8 cellular contexts compared by ENCODE assay signal in the genomic region with DNA sequence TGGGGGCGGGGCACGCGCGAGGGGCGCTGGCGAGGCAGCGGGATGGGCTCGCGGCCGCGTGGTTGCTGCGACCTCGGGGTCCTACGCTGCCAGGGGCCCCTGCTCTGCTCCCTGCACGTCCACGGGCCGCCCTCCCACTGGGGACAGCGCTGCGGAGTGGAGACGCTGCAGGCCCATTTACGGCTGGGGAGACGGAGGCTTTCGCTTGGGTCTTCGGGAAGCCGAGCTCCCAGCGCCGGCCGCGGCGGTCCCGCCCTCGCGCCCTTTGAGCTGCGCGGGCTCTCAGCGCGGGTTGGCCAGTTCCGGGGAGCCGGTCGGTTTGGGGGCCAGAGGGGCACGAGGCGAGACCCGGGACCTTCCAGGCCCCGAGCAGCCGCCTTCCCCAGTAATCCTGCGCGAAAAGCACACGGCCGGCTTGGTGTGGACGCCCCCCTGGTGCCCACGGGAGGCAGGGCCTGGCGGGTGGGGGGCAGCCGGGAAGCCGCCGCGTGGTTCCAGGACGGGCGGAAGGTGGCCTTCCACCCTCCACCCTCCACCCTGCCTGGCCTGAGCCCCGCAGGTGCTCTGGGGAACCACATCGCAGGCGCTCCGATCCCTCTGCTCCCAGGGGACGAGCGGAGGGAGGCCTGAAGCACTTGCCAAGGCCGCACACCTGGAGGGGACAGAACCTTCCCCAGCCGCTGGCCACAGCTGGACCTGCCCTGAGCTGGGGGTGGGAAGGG. TPM values are rescaled to one million over a fixed set of nuclear protein-coding genes. Genes with fewer than 3 reads are reported as not detected.
DNase-seq lines count a peak whose midpoint lies in the region; FAIRE-seq and TF ChIP-seq lines count a peak whose summit lies in the region.

No MANE protein-coding gene starts in this region.

- peaks cover 4% of the 10 kb centered on the region for H3K36me3 Mint-ChIP-seq in activated naive CD4-positive, alpha-beta T cell treated with anti-CD3 and anti-CD28 coated beads for 36 hours (ENCODE audit: low read depth)
- no peaks in the 10 kb centered on the region for H3K36me3 Mint-ChIP-seq in activated T-helper 1 cell treated with anti-CD3 and anti-CD28 coated beads, Interleukin-12 subunit alpha, Interleukin-12 subunit beta, Interleukin-2, Interleukin-4 antibody, amounts not matched to agents 30 ng/mL and 10 ng/mL and 1 ng/mL, durations not matched to agents 14 hours and 24 hours and 36 hours (ENCODE audit: low read depth)

- 1% methylated on average over 66 of the region's 66 CpGs for WGBS in sigmoid colon, 2 donors

- peaks cover 37% of the 10 kb centered on the region for H3K4me1 Mint-ChIP-seq in activated naive CD4-positive, alpha-beta T cell treated with anti-CD3 and anti-CD28 coated beads for 36 hours (ENCODE audit: low read depth)
- H3K4me1 Mint-ChIP-seq in activated T-helper 1 cell treated with anti-CD3 and anti-CD28 coated beads, Interleukin-12 subunit alpha, Interleukin-12 subunit beta, Interleukin-2, Interleukin-4 antibody, amounts not matched to agents 30 ng/mL and 10 ng/mL and 1 ng/mL, durations not matched to agents 14 hours and 24 hours and 36 hours (ENCODE audit: low read depth), result peaks cover 38% of the 10 kb centered on the region

- no peak overlapping the region for H2AFZ ChIP-seq in Karpas-422 (ENCODE audit: low read length)

- H3K9ac ChIP-seq in Karpas-422 (ENCODE audit: low read length), result peak overlapping the region; percentile 100

- H3K79me2 ChIP-seq in Karpas-422 (ENCODE audit: low read length), result peaks cover 10% of the 10 kb centered on the region

- peak overlapping the region; percentile 96 for H3K4me2 ChIP-seq in Karpas-422 (ENCODE audit: low read depth, low read length, poor library complexity, severe bottlenecking)

- no peak for TF ChIP-seq EP300 in sigmoid colon (IDR thresholded peaks at IDR 0.05)

- H3K4me3 ChIP-seq in Karpas-422 (ENCODE audit: low read length) (peak overlapping the region; percentile 98), right atrium auricular region (peak overlapping the region; percentile 76 to 86), sigmoid colon (peak overlapping the region; percentile 65 to 97 (median 84))

- H3K27ac ChIP-seq in Karpas-422 (ENCODE audit: low read length), result peak overlapping the region; percentile 90
- H3K27ac ChIP-seq in right atrium auricular region, result peak overlapping the region; percentile 81 to 84
- H3K27ac ChIP-seq in sigmoid colon, result peak overlapping the region; percentile 86 to 93 (median 90)

- H3K9me3 ChIP-seq in Karpas-422 (ENCODE audit: low read length) (no peaks in the 10 kb centered on the region), right atrium auricular region (no peaks in the 10 kb centered on the region), sigmoid colon (no peaks in the 10 kb centered on the region)

- no peaks in the 10 kb centered on the region for H3K27me3 Mint-ChIP-seq in activated naive CD4-positive, alpha-beta T cell treated with anti-CD3 and anti-CD28 coated beads for 36 hours (ENCODE audit: low read depth)
- H3K27me3 Mint-ChIP-seq in activated T-helper 1 cell treated with anti-CD3 and anti-CD28 coated beads, Interleukin-12 subunit alpha, Interleukin-12 subunit beta, Interleukin-2, Interleukin-4 antibody, amounts not matched to agents 30 ng/mL and 10 ng/mL and 1 ng/mL, durations not matched to agents 14 hours and 24 hours and 36 hours (ENCODE audit: insufficient read depth), result no peaks in the 10 kb centered on the region

- TF ChIP-seq CTCF in right atrium auricular region (IDR thresholded peaks at IDR 0.05) (no peak), sigmoid colon (IDR thresholded peaks at IDR 0.05) (no peak)

- H3K27me3 ChIP-seq in Karpas-422 (ENCODE audit: low read length) (no peaks in the 10 kb centered on the region), right atrium auricular region (no peaks in the 10 kb centered on the region), sigmoid colon (peaks cover 6 to 25% (median 17%) of the 10 kb centered on the region in 3 donors)

- no peaks in the 10 kb centered on the region for H3K9me2 ChIP-seq in Karpas-422 (replicated peaks; ENCODE audit: insufficient read depth, low read length)

- TF ChIP-seq POLR2A in H54 (IDR thresholded peaks at IDR 0.05; ENCODE audit: low read depth, low read length) (peak; percentile 73), sigmoid colon (IDR thresholded peaks at IDR 0.05) (no peak)

- peak; percentile 38 for DNase-seq in activated naive CD4-positive, alpha-beta T cell treated with anti-CD3 and anti-CD28 coated beads for 36 hours
- DNase-seq in activated naive CD4-positive, alpha-beta T cell treated with anti-CD3 and anti-CD28 coated beads, Interleukin-2, amount 50 U/mL, for 16 hours, result no peak
- peak; percentile 64 for DNase-seq in H54 (ENCODE audit: insufficient read length, low spot score)
- DNase-seq in Karpas-422, result peak; percentile 87
- no peak for DNase-seq in activated T-helper 1 cell treated with anti-CD3 and anti-CD28 coated beads, Interleukin-12 subunit alpha, Interleukin-12 subunit beta, Interleukin-2, Interleukin-4 antibody, amounts not matched to agents 30 ng/mL and 10 ng/mL and 1 ng/mL, durations not matched to agents 14 hours and 24 hours and 36 hours (ENCODE audit: low spot score)
- no peak for DNase-seq in right atrium auricular region (ENCODE audit: low spot score)
- no peak for DNase-seq in sigmoid colon
- no peak for DNase-seq in NCI-H524 treated with DMSO at 0.1 percent for 48 hours (lab: John Stamatoyannopoulos, UW)

- H3K27ac Mint-ChIP-seq in activated naive CD4-positive, alpha-beta T cell treated with anti-CD3 and anti-CD28 coated beads for 36 hours, result no peak overlapping the region
- H3K27ac Mint-ChIP-seq in activated T-helper 1 cell treated with anti-CD3 and anti-CD28 coated beads, Interleukin-12 subunit alpha, Interleukin-12 subunit beta, Interleukin-2, Interleukin-4 antibody, amounts not matched to agents 30 ng/mL and 10 ng/mL and 1 ng/mL, durations not matched to agents 14 hours and 24 hours and 36 hours, result no peak overlapping the region

- peak overlapping the region; percentile 73 for H3K4me3 Mint-ChIP-seq in activated naive CD4-positive, alpha-beta T cell treated with anti-CD3 and anti-CD28 coated beads for 36 hours
- peak overlapping the region; percentile 79 for H3K4me3 Mint-ChIP-seq in activated T-helper 1 cell treated with anti-CD3 and anti-CD28 coated beads, Interleukin-12 subunit alpha, Interleukin-12 subunit beta, Interleukin-2, Interleukin-4 antibody, amounts not matched to agents 30 ng/mL and 10 ng/mL and 1 ng/mL, durations not matched to agents 14 hours and 24 hours and 36 hours

- no peak for FAIRE-seq in H54 (lab: Jason Lieb, UNC)

- H3K9me3 Mint-ChIP-seq in activated naive CD4-positive, alpha-beta T cell treated with anti-CD3 and anti-CD28 coated beads for 36 hours, result no peaks in the 10 kb centered on the region
- no peaks in the 10 kb centered on the region for H3K9me3 Mint-ChIP-seq in activated T-helper 1 cell treated with anti-CD3 and anti-CD28 coated beads, Interleukin-12 subunit alpha, Interleukin-12 subunit beta, Interleukin-2, Interleukin-4 antibody, amounts not matched to agents 30 ng/mL and 10 ng/mL and 1 ng/mL, durations not matched to agents 14 hours and 24 hours and 36 hours

- CTCF ChIA-PET in activated naive CD4-positive, alpha-beta T cell treated with anti-CD3 and anti-CD28 coated beads for 36 hours (lab: Charles Lee), result interaction anchor here (1.0 to 1.4 kb wide), 4 partner anchors 111 to 218 kb away, joined by 4 to 5 read pairs (median 4); partner anchors contain the start of gene FAAP20

- H3K36me3 ChIP-seq in Karpas-422 (ENCODE audit: insufficient read depth, low read length) (no peaks in the 10 kb centered on the region), right atrium auricular region (no peaks in the 10 kb centered on the region), sigmoid colon (peaks cover 3 to 10% (median 6%) of the 10 kb centered on the region in 4 donors)

- peaks cover 3% of the 10 kb centered on the region; the same call in 1 of the 2 replicates for H4K20me1 ChIP-seq in Karpas-422 (ENCODE audit: insufficient read depth, low read depth, low read length)

- intact Hi-C loops in activated naive CD4-positive, alpha-beta T cell treated with anti-CD3 and anti-CD28 coated beads for 36 hours (cut with micrococcal nuclease), result loop anchor here (1.0 to 10.0 kb wide), 5 partner anchors 22 to 392 kb away; partner anchors contain the start of genes MORN1, PRXL2B, RER1 and TTC34
- intact Hi-C loops in activated T-helper 1 cell treated with anti-CD3 and anti-CD28 coated beads, Interleukin-12 subunit alpha, Interleukin-12 subunit beta, Interleukin-2, Interleukin-4 antibody, amounts not matched to agents 30 ng/mL and 10 ng/mL and 1 ng/mL, durations not matched to agents 14 hours and 24 hours and 36 hours (cut with micrococcal nuclease), result loop anchor here (1.0 to 10.0 kb wide), 7 partner anchors 22 to 1382 kb away; partner anchors contain the start of genes LRRC47, MORN1, PANK4 and RER1
- intact Hi-C loops in sigmoid colon (cut with DNase I), result loop anchor here (1.0 to 10.0 kb wide), 9 partner anchors 22 to 1489 kb away; partner anchors contain the start of genes C1orf174, CALML6, CEP104 and DFFB

- peaks cover 39% of the 10 kb centered on the region for H3K4me1 ChIP-seq in Karpas-422 (ENCODE audit: low read length)
- H3K4me1 ChIP-seq in right atrium auricular region, result peaks cover 0 to 32% of the 10 kb centered on the region in 2 donors
- peaks cover 0 to 31% (median 26%) of the 10 kb centered on the region in 4 donors for H3K4me1 ChIP-seq in sigmoid colon

RNA-seq across cellular contexts. Expression of gene PEX10, which starts 0.6 kb away (rescaled TPM):
- total RNA-seq in activated naive CD4-positive, alpha-beta T cell treated with anti-CD3 and anti-CD28 coated beads for 36 hours, result 1 to 10 TPM; 8.6 to 9.1 TPM
- 21.4 and 32.4 TPM in 2 replicates for total RNA-seq in Karpas-422 (2014; rRNA removed; shearing (Covaris generic); ENCODE audit: low replicate concordance)
- total RNA-seq in activated T-helper 1 cell treated with anti-CD3 and anti-CD28 coated beads, Interleukin-12 subunit alpha, Interleukin-12 subunit beta, Interleukin-2, Interleukin-4 antibody, amounts not matched to agents 30 ng/mL and 10 ng/mL and 1 ng/mL, durations not matched to agents 14 hours and 24 hours and 36 hours, result 22.4 and 24.0 TPM in 2 replicates
- 10 to 100 TPM; 16.2 to 17.4 TPM for total RNA-seq in right atrium auricular region
- 10 to 100 TPM; 12.8 to 17.0 (median 15.0) TPM for total RNA-seq in sigmoid colon
- 10 to 100 TPM in 2 of 3 donors, 1 to 10 TPM in 1; 9.9 to 21.9 (median 12.6) TPM for polyA plus RNA-seq in sigmoid colon

RNA-seq across cellular contexts. Expression of gene RER1, which starts 21.3 kb away (rescaled TPM):
- 100 to 1,000 TPM; 115 to 124 TPM for total RNA-seq in activated naive CD4-positive, alpha-beta T cell treated with anti-CD3 and anti-CD28 coated beads for 36 hours
- 57.2 and 108 TPM in 2 replicates for total RNA-seq in Karpas-422 (2014; rRNA removed; shearing (Covaris generic); ENCODE audit: low replicate concordance)
- 161 and 177 TPM in 2 replicates for total RNA-seq in activated T-helper 1 cell treated with anti-CD3 and anti-CD28 coated beads, Interleukin-12 subunit alpha, Interleukin-12 subunit beta, Interleukin-2, Interleukin-4 antibody, amounts not matched to agents 30 ng/mL and 10 ng/mL and 1 ng/mL, durations not matched to agents 14 hours and 24 hours and 36 hours
- 10 to 100 TPM; 38.8 to 47.2 TPM for total RNA-seq in right atrium auricular region
- 10 to 100 TPM; 49.0 to 56.2 (median 50.7) TPM for total RNA-seq in sigmoid colon
- 100 to 1,000 TPM in 1 of 3 donors, 10 to 100 TPM in 2; 40.8 to 113 (median 52.2) TPM for polyA plus RNA-seq in sigmoid colon

RNA-seq across cellular contexts. Expression of gene MORN1, which starts 21.6 kb away (rescaled TPM):
- total RNA-seq in activated naive CD4-positive, alpha-beta T cell treated with anti-CD3 and anti-CD28 coated beads for 36 hours, result 1 to 10 TPM; 3.2 to 4.9 TPM
- 6.2 and 9.8 TPM in 2 replicates for total RNA-seq in Karpas-422 (2014; rRNA removed; shearing (Covaris generic); ENCODE audit: low replicate concordance)
- 8.4 and 8.6 TPM in 2 replicates for total RNA-seq in activated T-helper 1 cell treated with anti-CD3 and anti-CD28 coated beads, Interleukin-12 subunit alpha, Interleukin-12 subunit beta, Interleukin-2, Interleukin-4 antibody, amounts not matched to agents 30 ng/mL and 10 ng/mL and 1 ng/mL, durations not matched to agents 14 hours and 24 hours and 36 hours
- total RNA-seq in right atrium auricular region, result 1 to 10 TPM; 2.2 to 3.8 TPM
- total RNA-seq in sigmoid colon, result 1 to 10 TPM; 6.2 to 9.1 (median 6.7) TPM
- 1 to 10 TPM; 2.4 to 9.1 (median 2.5) TPM for polyA plus RNA-seq in sigmoid colon

Comparison
In these comparisons a context has a peak if more than half of its experiments do, and no peak if none do; other contexts are left out.
1. DNase-seq: peak in activated naive CD4-positive, alpha-beta T cell treated with anti-CD3 and anti-CD28 coated beads for 36 hours (single experiment), H54 (single experiment) and Karpas-422 (single experiment); none in activated naive CD4-positive, alpha-beta T cell treated with anti-CD3 and anti-CD28 coated beads, Interleukin-2, amount 50 U/mL, for 16 hours (single experiment), activated T-helper 1 cell treated with anti-CD3 and anti-CD28 coated beads, Interleukin-12 subunit alpha, Interleukin-12 subunit beta, Interleukin-2, Interleukin-4 antibody, amounts not matched to agents 30 ng/mL and 10 ng/mL and 1 ng/mL, durations not matched to agents 14 hours and 24 hours and 36 hours (single experiment), right atrium auricular region (single experiment), sigmoid colon (single experiment) and NCI-H524 treated with DMSO at 0.1 percent for 48 hours (single experiment).
2. Peak in every context shown above with its lines, with median percentiles within 50 percentile points of each other: H3K27ac ChIP-seq and H3K4me3 ChIP-seq.